22 cellular contexts compared by ENCODE assay signal in the genomic region with DNA sequence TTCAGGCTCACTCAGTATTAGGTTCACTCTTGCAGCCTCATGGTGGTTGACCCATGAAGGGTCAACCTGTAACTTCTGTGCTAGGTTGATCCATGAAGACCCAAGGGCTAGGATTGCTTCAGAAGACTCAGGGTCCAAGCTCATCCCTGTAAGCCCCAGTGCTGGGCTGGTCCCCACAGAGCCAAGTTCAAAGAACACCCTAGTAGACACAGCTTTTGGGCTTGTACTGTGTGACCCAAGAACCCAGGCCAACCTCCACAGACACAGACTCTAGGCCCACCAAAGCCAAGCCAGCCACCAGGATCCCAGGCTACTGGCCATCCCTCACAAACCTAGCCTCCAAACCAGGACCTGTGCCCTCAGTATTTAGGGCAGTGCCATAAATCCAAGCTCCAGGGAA.
"Had no signal": no experiment of that assay in that cellular context is flagged by ENCODE, and none has a peak within 500 bp of the region (broad histone marks: within the 10 kb centered on the region; RNA-seq: fewer than 3 reads in every experiment).

No MANE protein-coding gene starts in this region.

- H3K27ac ChIP-seq: colonic mucosa, epithelial cell of prostate, esophagus squamous epithelium, gastrocnemius medialis, heart left ventricle, left lung had no signal

- H3K27me3 ChIP-seq: colonic mucosa, esophagus squamous epithelium, gastrocnemius medialis, heart left ventricle, left lung had no signal

- H3K9me3 ChIP-seq: colonic mucosa, gastrocnemius medialis had no signal

- H3K36me3 ChIP-seq: colonic mucosa, esophagus squamous epithelium, gastrocnemius medialis, heart left ventricle, left lung had no signal

- DNase-seq: cerebellar nuclear complex; colonic mucosa; cortex of kidney; effector CD8-positive, alpha-beta T cell; effector memory CD8-positive, alpha-beta T cell; endodermal cell; erythroblast; esophagus squamous epithelium; foreskin fibroblast; foreskin melanocyte; gastrocnemius medialis; heart left ventricle; hippocampal formation; left cardiac atrium; left ventricle myocardium superior; mammary epithelial cell; mesendoderm; midbrain had no signal

- ATAC-seq: effector memory CD8-positive, alpha-beta T cell; esophagus mucosa; gastrocnemius medialis; heart left ventricle; left cardiac atrium; left lung; left ventricle myocardium superior had no signal

- H3K4me1 ChIP-seq: colonic mucosa, esophagus squamous epithelium, gastrocnemius medialis, heart left ventricle, left lung had no signal

- H3K4me3 ChIP-seq: colonic mucosa, esophagus squamous epithelium, gastrocnemius medialis, heart left ventricle, left lung, lung had no signal
